In the genomic region with DNA sequence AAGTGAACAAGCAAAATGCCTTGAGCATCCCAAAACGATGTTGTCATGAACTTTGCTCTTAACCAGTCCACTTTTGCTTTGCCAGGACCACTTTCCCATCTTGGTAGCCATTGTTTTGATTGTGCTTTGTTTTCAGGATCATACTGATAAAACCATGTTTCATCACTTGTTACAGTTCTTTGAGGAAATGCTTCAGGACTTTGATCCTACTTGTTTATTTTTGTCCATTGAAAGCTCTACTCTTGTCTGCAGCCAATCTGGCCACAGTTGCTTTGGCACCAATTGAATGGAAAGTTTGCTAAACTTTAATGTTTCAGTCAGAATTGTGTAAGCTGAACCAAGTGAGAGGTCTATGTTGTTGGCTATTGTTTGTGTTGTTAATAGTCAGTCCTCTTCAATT, we compare ENCODE assay signal across 9 cellular contexts. TPM values are rescaled to one million over a fixed set of nuclear protein-coding genes. Genes with fewer than 3 reads are reported as not detected.
"Had no signal": no experiment of that assay in that cellular context is flagged by ENCODE, and none has a peak within 500 bp of the region (broad histone marks: within the 10 kb centered on the region; RNA-seq: fewer than 3 reads in every experiment).

No MANE protein-coding gene starts in this region.

- FAIRE-seq: H1, H54, K562 had no signal

- H3K4me2 ChIP-seq: GM23338 had no signal

- H3K27ac ChIP-seq: HL-60 had no signal

- ATAC-seq: GM23338, K562 had no signal

- H3K4me3 ChIP-seq: GM23338, K562 had no signal

- H3K9me3 Mint-ChIP-seq: GM23338, H9 had no signal

- H2AFZ ChIP-seq: GM23338 had no signal

- H3K4me3 Mint-ChIP-seq: GM23338, H9 had no signal

- H3K4me1 Mint-ChIP-seq: GM23338, H9 had no signal

- DNase-seq: H9, HCEC 1CT, IMR-90, KG1 had no signal

- H3K27ac Mint-ChIP-seq: GM23338, H9 had no signal

RNA-seq across cellular contexts. Expression of a gene that starts 12.8 kb away (rescaled TPM):
- total RNA-seq: K562 had no signal
- polyA plus RNA-seq: K562 had no signal
